ENCODE assay signal across 8 cellular contexts in genomic region chr3:190321789-190322603, GRCh38. TPM values are rescaled to one million over a fixed set of nuclear protein-coding genes. Genes with fewer than 3 reads are reported as not detected.
DNase-seq lines count a peak whose midpoint lies in the region; ATAC-seq and TF ChIP-seq lines count a peak whose summit lies in the region.

Gene CLDN1, minus strand, starts transcription at chr3:190322446. Its CDS starts 240 bp downstream, at chr3:190322206.

- DNase-seq in CD4-positive, alpha-beta memory T cell, result peak; percentile 43 to 67 (median 66)
- DNase-seq in Panc1 (ENCODE audit: low read depth, low spot score), result no peak
- peak; percentile 66 for DNase-seq in activated T-helper 2 cell treated with anti-CD3 and anti-CD28 coated beads, Interferon-gamma antibody, Interleukin-2, Interleukin-4, amounts not matched to agents 10 μg/mL and 5 μg/mL and 100 μg/mL, durations not matched to agents 14 hours and 24 hours and 36 hours (ENCODE audit: low spot score)
- DNase-seq in fibroblast of mammary gland (ENCODE audit: low read depth), result peak; percentile 64
- DNase-seq in naive B cell, result peak; percentile 6
- peak; percentile 33 to 55 for DNase-seq in stimulated activated CD8-positive, alpha-beta memory T cell treated with anti-CD3 and anti-CD28 coated beads, Interleukin-7, amount 100 ng/mL, for 4 hours (ENCODE audit: low read depth in 2 of 2)

- peaks cover 33 to 39% of the 10 kb centered on the region in 2 donors for H3K27me3 Mint-ChIP-seq in CD4-positive, alpha-beta memory T cell
- H3K27me3 Mint-ChIP-seq in activated T-helper 2 cell treated with anti-CD3 and anti-CD28 coated beads, Interferon-gamma antibody, Interleukin-2, Interleukin-4, amounts not matched to agents 10 μg/mL and 5 μg/mL and 100 μg/mL, durations not matched to agents 14 hours and 24 hours and 36 hours (ENCODE audit: low read depth), result peaks cover 10% of the 10 kb centered on the region
- peaks cover 37 to 62% (median 58%) of the 10 kb centered on the region in 3 donors for H3K27me3 Mint-ChIP-seq in naive B cell

- intact Hi-C loops in CD4-positive, alpha-beta memory T cell (cut with micrococcal nuclease), result loop anchor here (1.0 kb wide), 2 partner anchors 98 to 355 kb away; no protein-coding TSS in a partner anchor
- intact Hi-C loops in Panc1 (cut with micrococcal nuclease; ENCODE audit: unreplicated experiment), result loop anchor here (1.0 to 5.0 kb wide), 4 partner anchors 97 to 360 kb away; no protein-coding TSS in a partner anchor
- intact Hi-C loops in activated T-helper 2 cell treated with anti-CD3 and anti-CD28 coated beads, Interferon-gamma antibody, Interleukin-2, Interleukin-4, amounts not matched to agents 10 μg/mL and 5 μg/mL and 100 μg/mL, durations not matched to agents 14 hours and 24 hours and 36 hours (cut with micrococcal nuclease), result loop anchor here (2.0 to 5.0 kb wide), 4 partner anchors 97 to 355 kb away; no protein-coding TSS in a partner anchor

- no peak within 1 kb of the TSS for H3K27ac ChIP-seq in CD4-positive, alpha-beta memory T cell (ENCODE audit: low read depth, low read length)
- peak within 1 kb of the TSS; percentile 79 for H3K27ac ChIP-seq in Panc1 (ENCODE audit: low read length)

- ATAC-seq in GM19452 (IDR thresholded peaks at IDR 0.05; ENCODE audit: unreplicated experiment) (peak; percentile 80), HG03558 (IDR thresholded peaks at IDR 0.05; ENCODE audit: extremely low read depth, unreplicated experiment) (peak; percentile 58), Panc1 (peak; percentile 96), naive B cell (ENCODE audit: low read depth in 2 of 2) (peak; percentile 35 to 56)

- in situ Hi-C loops in Panc1 (cut with HindIII; ENCODE audit: low pct_unique_long_range_greater_than_20kb, low sequenced_read_pairs), result no loop called here

- peak; percentile 100 for TF ChIP-seq CTCF in Panc1 (IDR thresholded peaks at IDR 0.05)
- peak; percentile 48 for TF ChIP-seq CTCF in fibroblast of mammary gland (conservative IDR thresholded peaks at IDR 0.05; ENCODE audit: control insufficient read depth, insufficient read depth, low read depth, low read length)

- H3K36me3 ChIP-seq in CD4-positive, alpha-beta memory T cell (ENCODE audit: insufficient read depth, low read length), result no peaks in the 10 kb centered on the region
- no peaks in the 10 kb centered on the region for H3K36me3 ChIP-seq in Panc1 (ENCODE audit: control insufficient read depth, insufficient read depth, low read length)

- no peaks in the 10 kb centered on the region for H3K4me1 ChIP-seq in CD4-positive, alpha-beta memory T cell (ENCODE audit: insufficient read depth, low read length)
- H3K4me1 ChIP-seq in Panc1 (ENCODE audit: control insufficient read depth, insufficient read depth, low read length), result peaks cover 17% of the 10 kb centered on the region; the same call in 1 of the 2 replicates

- peak within 1 kb of the TSS in 2 of 7 donors; percentile 19 to 63 for H3K27ac Mint-ChIP-seq in CD4-positive, alpha-beta memory T cell
- peak within 1 kb of the TSS; percentile 5 for H3K27ac Mint-ChIP-seq in activated T-helper 2 cell treated with anti-CD3 and anti-CD28 coated beads, Interferon-gamma antibody, Interleukin-2, Interleukin-4, amounts not matched to agents 10 μg/mL and 5 μg/mL and 100 μg/mL, durations not matched to agents 14 hours and 24 hours and 36 hours
- peak within 1 kb of the TSS in 3 of 6 donors; percentile 23 to 86 (median 40) for H3K27ac Mint-ChIP-seq in naive B cell

- CTCF ChIA-PET in CD4-positive, alpha-beta memory T cell (lab: Charles Lee; ENCODE audit: partially characterized antibody), result interaction anchor here (0.7 to 6.1 kb wide), 28 partner anchors 9 to 1430 kb away, joined by 3 to 41 read pairs (median 4); no protein-coding TSS in a partner anchor
- CTCF ChIA-PET in Panc1 (lab: Charles Lee), result interaction anchor here (0.5 to 2.8 kb wide), 13 partner anchors 11 to 1053 kb away, joined by 3 to 9 read pairs (median 3); partner anchors contain the start of gene P3H2

- peak within 1 kb of the TSS; percentile 50 to 81 (median 76) for H3K4me3 Mint-ChIP-seq in CD4-positive, alpha-beta memory T cell
- H3K4me3 Mint-ChIP-seq in activated T-helper 2 cell treated with anti-CD3 and anti-CD28 coated beads, Interferon-gamma antibody, Interleukin-2, Interleukin-4, amounts not matched to agents 10 μg/mL and 5 μg/mL and 100 μg/mL, durations not matched to agents 14 hours and 24 hours and 36 hours (ENCODE audit: low read depth), result peak within 1 kb of the TSS; percentile 81
- H3K4me3 Mint-ChIP-seq in naive B cell, result peak within 1 kb of the TSS in 6 of 8 donors; percentile 31 to 85 (median 56)

- BruUV-seq in Panc1 (replicated peaks; lab: Mats Ljungman, UMichigan), result no TSS peak

- H3K9me3 ChIP-seq in CD4-positive, alpha-beta memory T cell (ENCODE audit: control insufficient read depth in 1 of 2, low read length in 2 of 2), result no peaks in the 10 kb centered on the region
- H3K9me3 ChIP-seq in Panc1 (ENCODE audit: control insufficient read depth, insufficient read depth, low read depth, low read length), result no peaks in the 10 kb centered on the region

- no peaks in the 10 kb centered on the region for H3K36me3 Mint-ChIP-seq in CD4-positive, alpha-beta memory T cell
- H3K36me3 Mint-ChIP-seq in activated T-helper 2 cell treated with anti-CD3 and anti-CD28 coated beads, Interferon-gamma antibody, Interleukin-2, Interleukin-4, amounts not matched to agents 10 μg/mL and 5 μg/mL and 100 μg/mL, durations not matched to agents 14 hours and 24 hours and 36 hours (ENCODE audit: low read depth), result no peaks in the 10 kb centered on the region
- no peaks in the 10 kb centered on the region for H3K36me3 Mint-ChIP-seq in naive B cell

- H3K4me3 ChIP-seq in CD4-positive, alpha-beta memory T cell (ENCODE audit: low read length in 2 of 2), result peak within 1 kb of the TSS in 1 of 2 donors; percentile 36
- peak within 1 kb of the TSS; percentile 66 to 67 for H3K4me3 ChIP-seq in Panc1 (ENCODE audit: low read depth in 2 of 2, low read length in 2 of 2)
- peak within 1 kb of the TSS; percentile 61 for H3K4me3 ChIP-seq in fibroblast of mammary gland (ENCODE audit: control insufficient read depth, low read depth, low read length)

- POLR2A ChIA-PET in CD4-positive, alpha-beta memory T cell (lab: Charles Lee; ENCODE audit: partially characterized antibody), result no interaction called here
- POLR2A ChIA-PET in Panc1 (lab: Charles Lee), result interaction anchor here (0.7 to 1.2 kb wide), 3 partner anchors 23 to 96 kb away, joined by 3 to 4 read pairs (median 3); no protein-coding TSS in a partner anchor

- H3K27me3 ChIP-seq in CD4-positive, alpha-beta memory T cell (ENCODE audit: insufficient read depth, low read length), result peaks cover 6% of the 10 kb centered on the region
- 0 out of 2 replicates have a peak, but pooled peaks cover 2% of the 10 kb centered on the region for H3K27me3 ChIP-seq in Panc1 (ENCODE audit: control insufficient read depth, insufficient read depth, low read length)

- H3K4me1 Mint-ChIP-seq in CD4-positive, alpha-beta memory T cell, result peaks cover 9 to 20% (median 13%) of the 10 kb centered on the region in 4 donors
- H3K4me1 Mint-ChIP-seq in activated T-helper 2 cell treated with anti-CD3 and anti-CD28 coated beads, Interferon-gamma antibody, Interleukin-2, Interleukin-4, amounts not matched to agents 10 μg/mL and 5 μg/mL and 100 μg/mL, durations not matched to agents 14 hours and 24 hours and 36 hours (ENCODE audit: low read depth), result peaks cover 51% of the 10 kb centered on the region
- peaks cover 9 to 21% (median 10%) of the 10 kb centered on the region in 3 donors for H3K4me1 Mint-ChIP-seq in naive B cell

- peaks cover 0 to 3% (median 0%) of the 10 kb centered on the region in 8 donors for H3K9me3 Mint-ChIP-seq in CD4-positive, alpha-beta memory T cell
- no peaks in the 10 kb centered on the region for H3K9me3 Mint-ChIP-seq in activated T-helper 2 cell treated with anti-CD3 and anti-CD28 coated beads, Interferon-gamma antibody, Interleukin-2, Interleukin-4, amounts not matched to agents 10 μg/mL and 5 μg/mL and 100 μg/mL, durations not matched to agents 14 hours and 24 hours and 36 hours
- no peaks in the 10 kb centered on the region for H3K9me3 Mint-ChIP-seq in naive B cell

RNA-seq across cellular contexts. Expression of gene CLDN1, which starts in this region (rescaled TPM):
- not detected for total RNA-seq in CD4-positive, alpha-beta memory T cell
- not detected for polyA plus RNA-seq in CD4-positive, alpha-beta memory T cell
- total RNA-seq in Panc1 (2021; ENCODE audit: unreplicated experiment), result 30.9 TPM
- 16.9 TPM for polyA plus RNA-seq in Panc1 (2012; ENCODE audit: insufficient read length)
- 5.7 and 6.0 TPM in 2 replicates for total RNA-seq in activated T-helper 2 cell treated with anti-CD3 and anti-CD28 coated beads, Interferon-gamma antibody, Interleukin-2, Interleukin-4, amounts not matched to agents 10 μg/mL and 5 μg/mL and 100 μg/mL, durations not matched to agents 14 hours and 24 hours and 36 hours
- not detected for polyA plus RNA-seq in naive B cell (ENCODE audit: low read depth in 6 of 6)

Comparison
In these comparisons a context has a peak if more than half of its experiments do, and no peak if none do; other contexts are left out.
1. Peak in DNase-seq in CD4-positive, alpha-beta memory T cell; RNA of the gene not detected or under 1 TPM.
2. Peak in DNase-seq and ATAC-seq in naive B cell; RNA of the gene not detected or under 1 TPM.
3. ATAC-seq: peak in every context shown above with its lines; median percentile 96 in Panc1; 80 in GM19452; 58 in HG03558; 46 in naive B cell.